In the genomic region with DNA sequence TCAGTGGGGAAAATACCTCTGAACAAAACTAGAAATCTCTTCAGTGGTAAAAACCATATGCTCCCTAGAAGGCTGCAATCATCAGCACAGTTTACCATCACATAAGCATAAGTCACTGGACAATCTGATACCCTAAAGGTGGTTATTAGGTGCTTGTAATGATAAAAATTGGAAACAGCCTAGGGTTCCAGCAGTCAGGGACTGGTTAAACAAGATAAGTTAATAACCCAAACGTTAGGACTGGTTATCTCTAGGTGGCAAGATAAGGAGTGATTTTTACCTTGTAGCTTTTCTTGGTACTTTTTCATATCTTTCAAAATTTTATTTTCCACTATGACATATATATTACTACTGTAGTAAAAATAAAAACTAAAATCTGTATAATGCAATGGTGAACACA, we compare ENCODE assay signal across 36 cellular contexts. TPM values are rescaled to one million over a fixed set of nuclear protein-coding genes. Genes with fewer than 3 reads are reported as not detected.
"Had no signal": no experiment of that assay in that cellular context is flagged by ENCODE, and none has a peak within 500 bp of the region (broad histone marks: within the 10 kb centered on the region; RNA-seq: fewer than 3 reads in every experiment).

No MANE protein-coding gene starts in this region.

- H3K27me3 ChIP-seq: neutrophil, ovary, spleen, stomach, thyroid gland, tibial nerve, upper lobe of left lung, vagina had no signal

- H3K4me1 ChIP-seq: parathyroid adenoma, psoas muscle, spleen, thyroid gland, upper lobe of left lung, vagina had no signal

- H3K9me3 ChIP-seq: neutrophil, ovary, psoas muscle, stomach, thoracic aorta, thyroid gland, tibial nerve, upper lobe of left lung, vagina had no signal

- DNase-seq: naive thymus-derived CD8-positive, alpha-beta T cell; nephron progenitor cell; nucleus accumbens; ovary; posterior cingulate gyrus; psoas muscle; right cardiac atrium; spleen; stimulated activated CD4-positive, alpha-beta T cell treated with anti-CD3 and anti-CD28 coated beads, Interleukin-15, amount 100 ng/mL, for 24 hours; stimulated activated CD4-positive, alpha-beta T cell treated with anti-CD3 and anti-CD28 coated beads, Interleukin-2, amount 100 ng/mL, for 24 hours; stimulated activated CD4-positive, alpha-beta T cell treated with anti-CD3 and anti-CD28 coated beads, Interleukin-2, amount 100 ng/mL, for 48 hours; stimulated activated CD4-positive, alpha-beta T cell treated with anti-CD3 and anti-CD28 coated beads, Interleukin-4, amount 100 ng/mL, for 24 hours; stimulated activated naive B cell treated with anti-CD40 and anti-IgM and Interleukin-4, amounts not matched to agents 10 μg/mL and 1 μg/mL and 100 μg/mL, for 72 hours; stimulated activated naive CD4-positive, alpha-beta T cell treated with Interleukin-2 at 50 U/mL for 16 hours; stomach; thyroid gland; trophoblast cell; upper lobe of left lung had no signal

- H3K79me2 ChIP-seq: parathyroid adenoma had no signal

- H3K9ac ChIP-seq: parathyroid adenoma had no signal

- H3K4me3 ChIP-seq: ovary, psoas muscle, skin epidermis, smooth muscle cell, spleen, stomach, thoracic aorta, thyroid gland, tibial nerve, upper lobe of left lung, vagina had no signal

- H3K27ac ChIP-seq: neutrophil, ovary, parathyroid adenoma, psoas muscle, skin epidermis, spleen, thoracic aorta, thyroid gland, tibial nerve, upper lobe of left lung, vagina had no signal

- H3K36me3 ChIP-seq: neutrophil, ovary had no signal

- FAIRE-seq: urothelium cell line had no signal

- ATAC-seq: naive thymus-derived CD8-positive, alpha-beta T cell; natural killer cell treated with Interleukin-12 subunit alpha and Interleukin-12 subunit beta and Interleukin-15 and Interleukin-18, amount 100 ng/mL, for 72 hours; psoas muscle; sciatic nerve; stimulated activated effector memory CD8-positive, alpha-beta T cell treated with anti-CD3 and anti-CD28 coated beads, Interleukin-12 subunit alpha, Interleukin-12 subunit beta, amount 100 ng/mL, for 72 hours; stimulated activated naive B cell treated with anti-CD40 and anti-IgM and Interleukin-4, amounts not matched to agents 10 μg/mL and 1 μg/mL and 100 μg/mL, for 72 hours had no signal

- H2AFZ ChIP-seq: parathyroid adenoma had no signal

- H3K4me2 ChIP-seq: smooth muscle cell had no signal

RNA-seq across cellular contexts. Expression of a gene that starts 45.4 kb away (rescaled TPM):
- total RNA-seq: naive thymus-derived CD8-positive, alpha-beta T cell; natural killer cell treated with Interleukin-12 subunit alpha and Interleukin-12 subunit beta and Interleukin-15 and Interleukin-18, amount 100 ng/mL, for 72 hours; neural crest cell; omental fat pad; ovary; progenitor cell of endocrine pancreas; psoas muscle; renal cortical epithelial cell; right cardiac atrium; sciatic nerve; smooth muscle cell; spleen; stomach; subcutaneous adipose tissue; temporal lobe; thoracic aorta; tibial nerve; upper lobe of left lung; ureter; vagina had no signal
- polyA plus RNA-seq: ovary, psoas muscle, right cardiac atrium, smooth muscle cell, spleen had no signal
